ENCODE assay signal across 13 cellular contexts in the genomic region with DNA sequence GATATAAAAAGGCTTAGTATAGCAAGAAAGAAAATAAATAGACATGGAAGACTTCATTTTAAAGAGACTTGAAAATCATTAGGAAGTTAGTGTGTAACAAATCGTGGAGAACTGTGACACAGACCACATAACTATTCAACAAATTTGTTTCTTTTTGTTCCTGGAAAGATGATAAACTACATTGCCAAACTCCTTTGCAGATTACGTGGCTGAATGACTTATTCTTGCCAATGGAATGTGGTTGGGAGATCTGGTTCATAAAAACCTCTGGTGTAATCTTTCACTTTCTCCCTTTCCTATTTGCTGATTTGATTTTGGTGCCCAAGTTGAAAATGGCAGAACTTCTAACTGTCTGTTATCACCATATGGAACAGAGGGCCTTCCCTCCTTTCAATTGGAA.
A peak's percentile ranks its signal among the peaks of the same experiment; 100 is the strongest.
DNase-seq lines count a peak whose midpoint lies in the region; ATAC-seq and TF ChIP-seq lines count a peak whose summit lies in the region.
"Had no signal": no experiment of that assay in that cellular context is flagged by ENCODE, and none has a peak within 500 bp of the region (broad histone marks: within the 10 kb centered on the region; RNA-seq: fewer than 3 reads in every experiment).

No MANE protein-coding gene starts in this region.

- no peak for TF ChIP-seq CTCF in fibroblast of the aortic adventitia (IDR thresholded peaks at IDR 0.05; ENCODE audit: insufficient read depth, low read length)

- ATAC-seq in HG03469 (IDR thresholded peaks at IDR 0.05; ENCODE audit: unreplicated experiment) (no peak), HG03280 (IDR thresholded peaks at IDR 0.05; ENCODE audit: unreplicated experiment) (no peak), HG03460 (IDR thresholded peaks at IDR 0.05; ENCODE audit: unreplicated experiment) (no peak)
- ATAC-seq: stimulated activated naive CD8-positive, alpha-beta T cell treated with anti-CD3 and anti-CD28 coated beads, Interleukin-15, Interleukin-2, amounts not matched to agents 100 U/mL and 50 U/mL, for 24 hours; T-cell had no signal

- DNase-seq in H4 (ENCODE audit: low spot score) (peak; percentile 52), amniotic epithelial cell (ENCODE audit: low read depth) (peak; percentile 63), fibroblast of the aortic adventitia (ENCODE audit: low read depth) (peak; percentile 93), stromal cell of bone marrow (ENCODE audit: low read depth) (peak; percentile 88)
- DNase-seq: activated CD4-positive, alpha-beta T cell treated with anti-CD3 and anti-CD28 coated beads for 4 hours; COR-L47; NCI-H2107; retina; stimulated activated naive CD8-positive, alpha-beta T cell treated with anti-CD3 and anti-CD28 coated beads, Interleukin-15, Interleukin-2, amounts not matched to agents 100 U/mL and 50 U/mL, for 24 hours; T-cell had no signal

- no peak overlapping the region for H3K4me3 ChIP-seq in fibroblast of the aortic adventitia (ENCODE audit: low read depth, low read length)
